16 cellular contexts compared by ENCODE assay signal in the genomic region with DNA sequence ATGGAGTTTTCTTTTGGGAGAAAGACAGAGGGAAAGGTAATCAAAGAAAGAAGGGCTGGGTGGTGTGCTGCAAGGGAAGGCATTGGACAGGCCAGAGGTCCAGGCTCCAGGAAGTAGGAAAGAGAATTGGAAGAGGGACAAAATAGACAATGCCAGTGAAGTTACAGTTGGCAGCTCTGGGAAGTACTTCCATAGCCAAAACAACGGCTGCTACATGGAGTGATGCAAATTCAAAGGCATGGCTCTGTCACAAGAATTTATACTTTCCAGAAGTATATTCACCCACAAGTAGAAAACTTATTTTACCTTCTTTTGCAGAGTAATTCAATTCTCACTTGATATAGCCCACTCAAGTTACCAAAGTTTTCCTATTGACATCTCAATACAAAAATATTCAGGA.
"Had no signal": no experiment of that assay in that cellular context is flagged by ENCODE, and none has a peak within 500 bp of the region (broad histone marks: within the 10 kb centered on the region; RNA-seq: fewer than 3 reads in every experiment).

No MANE protein-coding gene starts in this region.

- H3K4me1 ChIP-seq: breast epithelium had no signal

- H3K9me3 ChIP-seq: breast epithelium, neutrophil, thoracic aorta, upper lobe of right lung had no signal

- FAIRE-seq: islet of Langerhans had no signal

- H3K36me3 ChIP-seq: breast epithelium, neutrophil, thoracic aorta, upper lobe of right lung had no signal

- H3K4me3 ChIP-seq: breast epithelium, SK-N-MC, upper lobe of right lung had no signal

- H3K27me3 ChIP-seq: breast epithelium, dorsolateral prefrontal cortex, neutrophil, upper lobe of right lung had no signal

- H3K27ac ChIP-seq: breast epithelium, neutrophil, SK-N-MC, thoracic aorta, upper lobe of right lung had no signal

- DNase-seq: activated CD4-positive, alpha-beta T cell treated with anti-CD3 and anti-CD28 coated beads for 4 hours; activated effector memory CD4-positive, alpha-beta T cell treated with Interleukin-2 at 50 U/mL for 16 hours; activated T-cell treated with anti-CD3 and anti-CD28 coated beads for 4 hours; aorta; dorsolateral prefrontal cortex; erythroblast; left colon; midbrain; stimulated activated CD4-positive, alpha-beta T cell treated with anti-CD3 and anti-CD28 coated beads, Interleukin-12 subunit alpha, Interleukin-12 subunit beta, amount 100 ng/mL, for 4 hours; stimulated activated CD4-positive, alpha-beta T cell treated with anti-CD3 and anti-CD28 coated beads, Interleukin-2, amount 100 ng/mL, for 24 hours; upper lobe of right lung had no signal
